In the genomic region with DNA sequence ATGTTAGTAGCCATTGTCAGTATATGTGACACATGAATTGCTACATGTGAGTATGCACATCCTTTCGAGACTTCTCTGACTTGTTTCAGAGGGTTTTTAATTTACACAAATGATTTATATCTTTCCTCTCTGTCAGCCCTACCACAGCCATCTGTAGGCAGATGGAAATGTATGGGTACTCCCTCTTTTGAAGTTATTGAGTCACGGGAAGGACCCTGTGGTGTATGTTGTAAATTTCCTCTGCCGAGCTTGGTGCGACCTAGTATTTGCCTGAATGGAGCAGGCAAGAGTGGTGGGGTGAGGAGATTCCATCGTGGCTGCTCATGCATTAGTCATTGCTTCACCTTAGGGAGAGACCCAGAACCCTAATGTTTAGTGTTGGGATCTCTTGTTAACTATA, we compare ENCODE assay signal across 10 cellular contexts.
DNase-seq lines count a peak whose midpoint lies in the region; ATAC-seq and TF ChIP-seq lines count a peak whose summit lies in the region.
"Had no signal": no experiment of that assay in that cellular context is flagged by ENCODE, and none has a peak within 500 bp of the region (broad histone marks: within the 10 kb centered on the region; RNA-seq: fewer than 3 reads in every experiment).

No MANE protein-coding gene starts in this region.

- H3K4me3 ChIP-seq in CD4-positive, CD25-positive, alpha-beta regulatory T cell (ENCODE audit: low read depth, low read length): no peak overlapping the region
- H3K4me3 ChIP-seq: SJSA1 had no signal

- H3K9me3 ChIP-seq in CD4-positive, CD25-positive, alpha-beta regulatory T cell (ENCODE audit: control insufficient read depth in 2 of 2, low read length in 2 of 2): peaks cover 20% of the 10 kb centered on the region in 2 experiments

- H3K4me3 Mint-ChIP-seq in CD4-positive, CD25-positive, alpha-beta regulatory T cell: no peak overlapping the region
- peak overlapping the region; percentile 40 for H3K4me3 Mint-ChIP-seq in activated T-helper 17 cell treated with anti-CD3 and anti-CD28 coated beads, Interleukin-2, amount 50 U/mL, for 72 hours
- no peak overlapping the region for H3K4me3 Mint-ChIP-seq in natural killer cell
- H3K4me3 Mint-ChIP-seq: CD4-positive, alpha-beta T cell had no signal

- peaks cover 11% of the 10 kb centered on the region for H3K36me3 ChIP-seq in CD4-positive, CD25-positive, alpha-beta regulatory T cell (ENCODE audit: control insufficient read depth, insufficient read depth, low read length)
- H3K36me3 ChIP-seq: SJSA1 had no signal

- H3K4me1 ChIP-seq in CD4-positive, CD25-positive, alpha-beta regulatory T cell (ENCODE audit: control insufficient read depth, insufficient read depth, low read length, poor library complexity, severe bottlenecking): peaks cover 19% of the 10 kb centered on the region

- H3K27ac Mint-ChIP-seq in CD4-positive, CD25-positive, alpha-beta regulatory T cell: no peak overlapping the region
- H3K27ac Mint-ChIP-seq in activated T-helper 17 cell treated with anti-CD3 and anti-CD28 coated beads, Interleukin-2, amount 50 U/mL, for 72 hours: peak overlapping the region; percentile 77
- peak overlapping the region; percentile 68 to 70 for H3K27ac Mint-ChIP-seq in natural killer cell
- H3K27ac Mint-ChIP-seq: CD4-positive, alpha-beta T cell had no signal

- peak in 1 of 3 donors; percentile 47 for DNase-seq in CD4-positive, CD25-positive, alpha-beta regulatory T cell
- DNase-seq in M059J (ENCODE audit: low read depth) (peak; percentile 99), natural killer cell (no peak), sciatic nerve (ENCODE audit: low spot score) (no peak), OCI-M1 (lab: John Stamatoyannopoulos, UW) (no peak), NCI-H446 treated with DMSO at 0.1 percent for 48 hours (lab: John Stamatoyannopoulos, UW) (no peak)
- DNase-seq: CD4-positive, alpha-beta T cell had no signal

- H3K36me3 Mint-ChIP-seq in CD4-positive, CD25-positive, alpha-beta regulatory T cell: peaks cover 36% of the 10 kb centered on the region
- peaks cover 91% of the 10 kb centered on the region for H3K36me3 Mint-ChIP-seq in activated T-helper 17 cell treated with anti-CD3 and anti-CD28 coated beads, Interleukin-2, amount 50 U/mL, for 72 hours (ENCODE audit: low read depth)
- no peaks in the 10 kb centered on the region for H3K36me3 Mint-ChIP-seq in natural killer cell

- no peaks in the 10 kb centered on the region for H3K27me3 Mint-ChIP-seq in CD4-positive, CD25-positive, alpha-beta regulatory T cell
- no peaks in the 10 kb centered on the region for H3K27me3 Mint-ChIP-seq in activated T-helper 17 cell treated with anti-CD3 and anti-CD28 coated beads, Interleukin-2, amount 50 U/mL, for 72 hours
- H3K27me3 Mint-ChIP-seq in natural killer cell (ENCODE audit: low read depth in 2 of 2): no peaks in the 10 kb centered on the region
- H3K27me3 Mint-ChIP-seq: CD4-positive, alpha-beta T cell had no signal

- peaks cover 0 to 22% (median 10%) of the 10 kb centered on the region in 7 donors for H3K9me3 Mint-ChIP-seq in CD4-positive, CD25-positive, alpha-beta regulatory T cell
- H3K9me3 Mint-ChIP-seq in activated T-helper 17 cell treated with anti-CD3 and anti-CD28 coated beads, Interleukin-2, amount 50 U/mL, for 72 hours: peaks cover 4% of the 10 kb centered on the region
- H3K9me3 Mint-ChIP-seq in natural killer cell: peaks cover 0 to 3% of the 10 kb centered on the region in 2 donors

- H3K27me3 ChIP-seq in CD4-positive, CD25-positive, alpha-beta regulatory T cell (ENCODE audit: control insufficient read depth, insufficient read depth, low read length): no peaks in the 10 kb centered on the region
- H3K27me3 ChIP-seq: SJSA1 had no signal

- H3K4me1 Mint-ChIP-seq in CD4-positive, CD25-positive, alpha-beta regulatory T cell: peaks cover 17 to 39% (median 29%) of the 10 kb centered on the region in 4 donors
- peaks cover 41% of the 10 kb centered on the region for H3K4me1 Mint-ChIP-seq in activated T-helper 17 cell treated with anti-CD3 and anti-CD28 coated beads, Interleukin-2, amount 50 U/mL, for 72 hours
- H3K4me1 Mint-ChIP-seq in natural killer cell: peaks cover 55 to 65% of the 10 kb centered on the region in 2 donors

- no peak overlapping the region for H3K27ac ChIP-seq in CD4-positive, CD25-positive, alpha-beta regulatory T cell (ENCODE audit: insufficient read depth, low read length, poor library complexity, severe bottlenecking)
- H3K27ac ChIP-seq: SJSA1 had no signal

- peak; percentile 18 to 21 for ATAC-seq in CD4-positive, CD25-positive, alpha-beta regulatory T cell (ENCODE audit: low read depth in 2 of 2)
- ATAC-seq in activated T-helper 17 cell treated with anti-CD3 and anti-CD28 coated beads, Interleukin-2, amount 50 U/mL, for 72 hours (replicated peaks): peak; percentile 89
- ATAC-seq in natural killer cell (no peak), sciatic nerve (no peak), HG03097 (IDR thresholded peaks at IDR 0.05; ENCODE audit: low FRiP score, unreplicated experiment) (no peak)

- intact Hi-C loops in natural killer cell (cut with micrococcal nuclease) (no loop called here), sciatic nerve (cut with DNase I) (no loop called here)

- TF ChIP-seq CTCF in natural killer cell (IDR thresholded peaks at IDR 0.05): no peak

Comparison
In these comparisons a context has a peak if more than half of its experiments do, and no peak if none do; other contexts are left out.
1. ATAC-seq: peak in CD4-positive, CD25-positive, alpha-beta regulatory T cell (2 of 2) and activated T-helper 17 cell treated with anti-CD3 and anti-CD28 coated beads, Interleukin-2, amount 50 U/mL, for 72 hours (single experiment); none in natural killer cell (0 of 3), sciatic nerve (single experiment) and HG03097 (single experiment).
2. H3K27ac Mint-ChIP-seq: peak in activated T-helper 17 cell treated with anti-CD3 and anti-CD28 coated beads, Interleukin-2, amount 50 U/mL, for 72 hours (single experiment) and natural killer cell (2 of 2); none in CD4-positive, CD25-positive, alpha-beta regulatory T cell (0 of 3).